27 cellular contexts compared by ENCODE assay signal in the genomic region with DNA sequence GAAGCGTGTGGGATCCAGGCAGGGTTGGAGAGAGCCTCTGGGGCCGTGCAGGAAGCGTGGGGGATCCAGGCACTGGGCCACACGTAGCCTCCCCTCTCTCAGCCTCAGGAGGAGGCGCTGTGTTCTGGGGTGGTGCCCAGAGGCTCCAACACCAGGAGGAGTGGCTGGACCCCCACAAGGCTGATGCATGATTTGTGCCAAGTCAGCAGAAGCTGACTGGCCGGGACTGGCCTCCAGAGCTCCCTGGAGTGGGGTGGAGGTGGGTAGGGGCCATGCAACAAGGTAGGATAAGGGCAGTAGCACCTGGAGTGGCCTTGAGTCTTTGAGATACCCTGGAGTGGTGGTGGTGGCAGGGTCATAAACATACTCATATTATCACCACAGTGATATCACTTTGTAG.
"Had no signal": no experiment of that assay in that cellular context is flagged by ENCODE, and none has a peak within 500 bp of the region (broad histone marks: within the 10 kb centered on the region; RNA-seq: fewer than 3 reads in every experiment).

No MANE protein-coding gene starts in this region.

- H3K4me1 ChIP-seq: SJSA1 had no signal

- FAIRE-seq: astrocyte, RCC 7860, TTC549 had no signal

- H3K27me3 ChIP-seq: SJSA1 had no signal

- H3K4me1 Mint-ChIP-seq: central memory CD8-positive, alpha-beta T cell had no signal

- ATAC-seq: activated T-cell treated with anti-CD3 and anti-CD28 coated beads, Interleukin-2, amount 50 U/mL, for 4 hours; PC-3 had no signal

- DNase-seq: activated CD4-positive, alpha-beta memory T cell treated with anti-CD3 and anti-CD28 coated beads for 36 hours; activated CD4-positive, alpha-beta T cell treated with anti-CD3 and anti-CD28 coated beads, Interleukin-2, amount 10 ng/mL, durations not matched to agents 7 days and 5 days; activated CD4-positive, CD25-positive, alpha-beta regulatory T cell; activated CD8-positive, alpha-beta memory T cell treated with anti-CD3 and anti-CD28 coated beads for 24 hours; activated effector memory CD4-positive, alpha-beta T cell treated with anti-CD3 and anti-CD28 coated beads, Interleukin-2, amount 50 U/mL, for 16 hours; activated naive CD4-positive, alpha-beta T cell treated with anti-CD3 and anti-CD28 coated beads for 36 hours; activated T-cell treated with anti-CD3 and anti-CD28 coated beads, Interleukin-2, amount 50 U/mL, for 4 hours; amygdala; MM.1S; NCI-H1105; NCI-H1436; NCI-H1694 treated with DMSO at 0.1 percent for 48 hours; NCI-H2029 treated with DMSO at 0.1 percent for 48 hours; NCI-H345; NCI-H510A; NCI-H69; PC-3; SHP77; T-helper 2 cell; T1000 had no signal

- H3K27ac Mint-ChIP-seq: activated CD4-positive, alpha-beta memory T cell treated with anti-CD3 and anti-CD28 coated beads for 36 hours; activated CD4-positive, alpha-beta T cell treated with anti-CD3 and anti-CD28 coated beads, Interleukin-2, amount 10 ng/mL, durations not matched to agents 7 days and 5 days; activated naive CD4-positive, alpha-beta T cell treated with anti-CD3 and anti-CD28 coated beads for 36 hours; activated naive CD8-positive, alpha-beta T cell had no signal

- H3K27ac ChIP-seq: SJSA1 had no signal

- H3K4me3 ChIP-seq: SJSA1 had no signal

- H3K36me3 Mint-ChIP-seq: activated naive CD8-positive, alpha-beta T cell had no signal

- H3K9me3 ChIP-seq: SJSA1 had no signal

- H3K27me3 Mint-ChIP-seq: activated CD4-positive, alpha-beta memory T cell treated with anti-CD3 and anti-CD28 coated beads for 36 hours; activated CD4-positive, alpha-beta T cell treated with anti-CD3 and anti-CD28 coated beads, Interleukin-2, amount 10 ng/mL, durations not matched to agents 7 days and 5 days; activated naive CD8-positive, alpha-beta T cell; central memory CD8-positive, alpha-beta T cell had no signal

- H3K9me3 Mint-ChIP-seq: activated CD4-positive, alpha-beta memory T cell treated with anti-CD3 and anti-CD28 coated beads for 36 hours; activated CD4-positive, alpha-beta T cell treated with anti-CD3 and anti-CD28 coated beads, Interleukin-2, amount 10 ng/mL, durations not matched to agents 7 days and 5 days; activated naive CD4-positive, alpha-beta T cell treated with anti-CD3 and anti-CD28 coated beads for 36 hours; activated T-cell treated with anti-CD3 and anti-CD28 coated beads, Interleukin-2, amount 50 U/mL, for 4 hours; brain; central memory CD8-positive, alpha-beta T cell had no signal

- H3K4me3 Mint-ChIP-seq: activated CD4-positive, alpha-beta memory T cell treated with anti-CD3 and anti-CD28 coated beads for 36 hours; activated CD4-positive, alpha-beta T cell treated with anti-CD3 and anti-CD28 coated beads, Interleukin-2, amount 10 ng/mL, durations not matched to agents 7 days and 5 days; activated naive CD4-positive, alpha-beta T cell treated with anti-CD3 and anti-CD28 coated beads for 36 hours; activated naive CD8-positive, alpha-beta T cell; activated T-cell treated with anti-CD3 and anti-CD28 coated beads, Interleukin-2, amount 50 U/mL, for 4 hours; brain; central memory CD8-positive, alpha-beta T cell had no signal
